In the genomic region with DNA sequence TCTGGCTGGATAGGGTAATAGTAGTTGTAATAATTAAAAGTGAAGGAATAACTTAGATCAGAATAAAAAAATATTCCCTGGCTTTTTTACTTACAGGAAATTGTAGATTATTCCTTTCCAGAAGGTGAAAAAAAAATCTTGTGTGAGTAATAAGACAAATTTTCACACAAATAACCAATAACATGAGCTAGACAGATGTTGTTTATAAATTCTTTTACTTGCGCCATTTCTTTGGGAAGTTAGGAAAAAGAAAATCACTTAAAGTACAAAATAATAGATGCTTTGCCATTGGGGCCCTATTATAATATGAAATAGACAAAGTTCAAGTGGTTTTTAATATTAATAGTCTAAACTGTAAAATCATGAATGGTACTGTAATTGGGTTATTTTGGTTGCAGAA, we compare ENCODE assay signal across 20 cellular contexts.
DNase-seq lines count a peak whose midpoint lies in the region; ATAC-seq and TF ChIP-seq lines count a peak whose summit lies in the region.
"Had no signal": no experiment of that assay in that cellular context is flagged by ENCODE, and none has a peak within 500 bp of the region (broad histone marks: within the 10 kb centered on the region; RNA-seq: fewer than 3 reads in every experiment).

No MANE protein-coding gene starts in this region.

- H3K36me3 Mint-ChIP-seq in osteocyte (ENCODE audit: unreplicated experiment), result no peaks in the 10 kb centered on the region
- H3K36me3 Mint-ChIP-seq: activated CD4-positive, alpha-beta memory T cell treated with anti-CD3 and anti-CD28 coated beads for 36 hours; CD4-positive, alpha-beta memory T cell had no signal

- no peak overlapping the region for H3K27ac Mint-ChIP-seq in osteocyte (ENCODE audit: unreplicated experiment)
- H3K27ac Mint-ChIP-seq: activated CD4-positive, alpha-beta memory T cell treated with anti-CD3 and anti-CD28 coated beads for 36 hours; activated naive CD8-positive, alpha-beta T cell treated with anti-CD3 and anti-CD28 coated beads, Interleukin-2, amount 10 ng/mL, durations not matched to agents 7 days and 5 days had no signal

- TF ChIP-seq CTCF in fibroblast of the aortic adventitia (IDR thresholded peaks at IDR 0.05; ENCODE audit: insufficient read depth, low read length) (no peak), stomach (IDR thresholded peaks at IDR 0.05) (no peak), osteocyte (IDR thresholded peaks at IDR 0.05) (no peak)

- H3K4me1 Mint-ChIP-seq in osteocyte (ENCODE audit: unreplicated experiment), result peaks cover 28% of the 10 kb centered on the region

- ATAC-seq in left lobe of liver, result no peak
- ATAC-seq: K562 had no signal

- DNase-seq in EH (ENCODE audit: low read depth) (peak; percentile 32), amniotic epithelial cell (ENCODE audit: low read depth) (peak; percentile 48), fibroblast of the aortic adventitia (ENCODE audit: low read depth) (peak; percentile 33), stomach (no peak), osteocyte (ENCODE audit: extremely low spot score, unreplicated experiment) (no peak), germinal center (ENCODE audit: low spot score) (no peak), left lobe of liver (ENCODE audit: low spot score) (no peak)
- DNase-seq: activated CD4-positive, alpha-beta memory T cell treated with anti-CD3 and anti-CD28 coated beads for 36 hours; activated effector memory CD4-positive, alpha-beta T cell treated with Interleukin-2 at 50 U/mL for 16 hours; activated naive CD8-positive, alpha-beta T cell treated with anti-CD3 and anti-CD28 coated beads, Interleukin-2, amount 10 ng/mL, durations not matched to agents 7 days and 5 days; body of pancreas; CD4-positive, alpha-beta memory T cell; HFFc6; NCI-H1417 treated with DMSO at 0.1 percent for 48 hours; NCI-H446; occipital lobe; Right ventricle myocardium superior; small intestine; stimulated activated CD4-positive, alpha-beta T cell treated with anti-CD3 and anti-CD28 coated beads, Interleukin-2, amount 100 ng/mL, for 24 hours had no signal

- H3K4me3 Mint-ChIP-seq in osteocyte (ENCODE audit: unreplicated experiment), result no peak overlapping the region
- H3K4me3 Mint-ChIP-seq: activated CD4-positive, alpha-beta memory T cell treated with anti-CD3 and anti-CD28 coated beads for 36 hours; activated naive CD8-positive, alpha-beta T cell treated with anti-CD3 and anti-CD28 coated beads, Interleukin-2, amount 10 ng/mL, durations not matched to agents 7 days and 5 days; CD4-positive, alpha-beta memory T cell; HFFc6 had no signal

- no peaks in the 10 kb centered on the region for H3K27me3 ChIP-seq in stomach
- H3K27me3 ChIP-seq: body of pancreas had no signal

- no peaks in the 10 kb centered on the region for H3K9me3 ChIP-seq in stomach
- H3K9me3 ChIP-seq: body of pancreas had no signal

- TF ChIP-seq POLR2A in stomach (IDR thresholded peaks at IDR 0.05), result no peak

- 78 to 87% (median 86%) methylated on average over 1 of the region's 1 CpG for WGBS in stomach, 5 donors

- no peak overlapping the region for H3K4me3 ChIP-seq in fibroblast of the aortic adventitia (ENCODE audit: low read depth, low read length)
- H3K4me3 ChIP-seq in stomach, result no peak overlapping the region
- H3K4me3 ChIP-seq: body of pancreas, K562 had no signal

- peak overlapping the region in 4 of 5 donors; percentile 4 to 25 (median 10) for H3K27ac ChIP-seq in stomach
- H3K27ac ChIP-seq: body of pancreas had no signal

- H3K36me3 ChIP-seq in stomach, result no peaks in the 10 kb centered on the region

- intact Hi-C loops in stomach (cut with DNase I; ENCODE audit: low total_unique reads), result no loop called here

- H3K27me3 Mint-ChIP-seq in osteocyte (ENCODE audit: unreplicated experiment), result no peaks in the 10 kb centered on the region

- no peaks in the 10 kb centered on the region for H3K9me3 Mint-ChIP-seq in osteocyte (ENCODE audit: unreplicated experiment)
- H3K9me3 Mint-ChIP-seq: activated naive CD8-positive, alpha-beta T cell treated with anti-CD3 and anti-CD28 coated beads, Interleukin-2, amount 10 ng/mL, durations not matched to agents 7 days and 5 days; CD4-positive, alpha-beta memory T cell; HFFc6 had no signal

- TF ChIP-seq EP300 in stomach (IDR thresholded peaks at IDR 0.05), result no peak

- H3K4me1 ChIP-seq in stomach, result peaks cover 0 to 34% (median 9%) of the 10 kb centered on the region in 4 donors
- H3K4me1 ChIP-seq: body of pancreas had no signal

Comparison
In these comparisons a context has a peak if more than half of its experiments do, and no peak if none do; other contexts are left out.
1. DNase-seq: peak in EH (single experiment), amniotic epithelial cell (single experiment) and fibroblast of the aortic adventitia (single experiment); none in stomach (single experiment), osteocyte (single experiment), germinal center (single experiment) and left lobe of liver (single experiment).